Comparison of ENCODE assay signal across 8 cellular contexts in the genomic region with DNA sequence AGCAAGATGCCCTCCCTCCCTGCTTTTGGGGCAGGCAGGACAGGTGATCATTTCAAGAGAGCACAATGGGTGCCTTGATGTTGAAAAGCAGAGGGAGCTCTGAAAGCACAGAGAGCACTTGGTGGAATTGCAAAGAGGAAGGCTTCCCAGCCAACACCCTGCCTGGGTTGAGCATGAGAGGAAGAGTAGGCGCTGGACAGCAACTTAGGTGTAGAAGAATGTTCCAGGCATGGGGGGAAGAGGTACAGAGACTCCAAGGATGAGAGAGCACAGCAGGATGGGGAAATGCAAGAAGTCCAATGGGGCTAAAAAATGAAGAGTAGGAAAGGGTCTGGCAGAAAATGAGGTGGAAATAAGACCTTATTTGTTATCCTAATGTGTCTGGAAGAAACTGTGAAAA.
"Had no signal": no experiment of that assay in that cellular context is flagged by ENCODE, and none has a peak within 500 bp of the region (broad histone marks: within the 10 kb centered on the region; RNA-seq: fewer than 3 reads in every experiment).

No MANE protein-coding gene starts in this region.

- ATAC-seq: HCT116 had no signal

- DNase-seq: GM23248, GOT3, H7, H9, HCEC 1CT, HFFc6 had no signal

- H3K36me3 ChIP-seq: HAP-1 had no signal

- H3K27ac ChIP-seq: GM23248 had no signal

- H3K4me3 Mint-ChIP-seq: H9, HFFc6 had no signal

- H2AFZ ChIP-seq: GM23248 had no signal

- H3K27ac Mint-ChIP-seq: H9, HFFc6 had no signal

- H3K4me3 ChIP-seq: GM23248, HAP-1 had no signal

- H3K4me1 ChIP-seq: HAP-1 had no signal

- H3K9me3 ChIP-seq: HAP-1 had no signal
